Comparison of ENCODE assay signal across 10 cellular contexts in genomic region chr9:128628471-128629048, GRCh38. TPM values are rescaled to one million over a fixed set of nuclear protein-coding genes. Genes with fewer than 3 reads are reported as not detected.
A peak's percentile ranks its signal among the peaks of the same experiment; 100 is the strongest.
DNase-seq lines count a peak whose midpoint lies in the region; ATAC-seq and TF ChIP-seq lines count a peak whose summit lies in the region.
"Had no signal": no experiment of that assay in that cellular context is flagged by ENCODE, and none has a peak within 500 bp of the region (broad histone marks: within the 10 kb centered on the region; RNA-seq: fewer than 3 reads in every experiment).

No MANE protein-coding gene starts in this region.

- ATAC-seq in T-cell (replicated peaks in 1 of 4) (no peak), GM21825 (IDR thresholded peaks at IDR 0.05; ENCODE audit: unreplicated experiment) (no peak)

- no peaks in the 10 kb centered on the region for H4K20me1 ChIP-seq in OCI-LY7 (ENCODE audit: insufficient read depth, low read length)

- no peaks in the 10 kb centered on the region for H3K9me3 Mint-ChIP-seq in T-cell

- WGBS in liver, result 51% methylated on average over 17 of the region's 17 CpGs

- POLR2A ChIA-PET in OCI-LY7 (lab: Charles Lee) (no interaction called here), T-cell (lab: Charles Lee) (no interaction called here)

- no peak overlapping the region for H2AFZ ChIP-seq in OCI-LY7 (ENCODE audit: low read length)

- peaks cover 24 to 65% (median 47%) of the 10 kb centered on the region in 4 donors for H3K36me3 ChIP-seq in liver (ENCODE audit: control insufficient read depth in 4 of 4, insufficient read depth in 3 of 4, low read depth in 1 of 4, low read length in 3 of 4)
- H3K36me3 ChIP-seq in tibial artery, result peaks cover 85 to 100% (median 100%) of the 10 kb centered on the region in 3 donors
- H3K36me3 ChIP-seq in OCI-LY7 (ENCODE audit: insufficient read depth, low read length), result peaks cover 90% of the 10 kb centered on the region

- no peak overlapping the region for H3K4me3 Mint-ChIP-seq in T-cell

- no peak overlapping the region for H3K9ac ChIP-seq in liver (ENCODE audit: low read depth in 1 of 2, low read length in 2 of 2)

- intact Hi-C loops in tibial artery (cut with DNase I; ENCODE audit: low total_unique reads) (no loop called here), OCI-LY7 (cut with micrococcal nuclease; ENCODE audit: unreplicated experiment) (no loop called here)

- no TSS peak for BruUV-seq in OCI-LY7 (replicated peaks; lab: Mats Ljungman, UMichigan)

- H3K27ac ChIP-seq in liver (ENCODE audit: low read depth in 1 of 2, low read length in 2 of 2), result peak overlapping the region; percentile 46 to 65
- H3K27ac ChIP-seq in tibial artery, result peak overlapping the region; percentile 17 to 59
- H3K27ac ChIP-seq in OCI-LY7 (ENCODE audit: low read depth, low read length, poor library complexity, severe bottlenecking), result no peak overlapping the region

- TF ChIP-seq CTCF in choroid plexus epithelial cell (conservative IDR thresholded peaks at IDR 0.05; ENCODE audit: low read depth, low read length), result no peak
- no peak for TF ChIP-seq CTCF in liver (IDR thresholded peaks at IDR 0.05; ENCODE audit: low read depth, low read length, missing input control)
- no peak for TF ChIP-seq CTCF in tibial artery (IDR thresholded peaks at IDR 0.05)
- no peak for TF ChIP-seq CTCF in OCI-LY7 (conservative IDR thresholded peaks at IDR 0.05; ENCODE audit: low read length)

- H3K4me1 Mint-ChIP-seq in T-cell, result no peaks in the 10 kb centered on the region

- no peak for TF ChIP-seq EP300 in Ishikawa (IDR thresholded peaks at IDR 0.05; ENCODE audit: borderline replicate concordance)

- H3K27me3 ChIP-seq in liver (ENCODE audit: control insufficient read depth in 4 of 4, insufficient read depth in 4 of 4, low read length in 3 of 4), result no peaks in the 10 kb centered on the region
- H3K27me3 ChIP-seq in tibial artery, result no peaks in the 10 kb centered on the region

- no peaks in the 10 kb centered on the region for H3K27me3 Mint-ChIP-seq in T-cell

- peaks cover 47% of the 10 kb centered on the region for H3K36me3 Mint-ChIP-seq in T-cell

- TF ChIP-seq RAD21 in Ishikawa (IDR thresholded peaks at IDR 0.05; ENCODE audit: low read depth) (no peak), liver (IDR thresholded peaks at IDR 0.05) (peak; percentile 37 to 63)

- H3K4me1 ChIP-seq in liver (ENCODE audit: control insufficient read depth in 4 of 4, insufficient read depth in 4 of 4, low read length in 3 of 4) (peaks cover 5 to 25% (median 11%) of the 10 kb centered on the region in 4 donors), tibial artery (peaks cover 0 to 15% (median 8%) of the 10 kb centered on the region in 4 donors), OCI-LY7 (ENCODE audit: insufficient read depth, low read length, poor library complexity, severe bottlenecking) (no peaks in the 10 kb centered on the region)

- H3K9me3 ChIP-seq in liver (ENCODE audit: control insufficient read depth in 4 of 4, low read length in 3 of 4), result no peaks in the 10 kb centered on the region
- no peaks in the 10 kb centered on the region for H3K9me3 ChIP-seq in tibial artery
- H3K9me3 ChIP-seq in OCI-LY7 (ENCODE audit: low read length), result no peaks in the 10 kb centered on the region

- H3K27ac Mint-ChIP-seq in T-cell, result no peak overlapping the region

- H3K4me2 ChIP-seq in OCI-LY7 (ENCODE audit: low read length), result no peak overlapping the region

- DNase-seq in choroid plexus epithelial cell (ENCODE audit: low read depth), result peak; percentile 18
- peak; percentile 75 to 87 for DNase-seq in tibial artery
- no peak for DNase-seq in OCI-LY7 (ENCODE audit: low spot score)
- no peak for DNase-seq in T-cell
- no peak for DNase-seq in stimulated activated CD4-positive, alpha-beta T cell treated with anti-CD3 and anti-CD28 coated beads, Interleukin-1b, Interleukin-23, amount 100 ng/mL, for 48 hours
- DNase-seq: activated gamma-delta T cell treated with Interleukin-2 at 50 U/mL for 16 hours, NCI-H2107 had no signal

- H3K79me2 ChIP-seq in OCI-LY7 (ENCODE audit: insufficient read depth, low read depth, low read length), result no peaks in the 10 kb centered on the region

- no peaks in the 10 kb centered on the region for H3K9me2 ChIP-seq in OCI-LY7 (ENCODE audit: insufficient read depth, low read length)

- CTCF ChIA-PET in OCI-LY7 (lab: Charles Lee; ENCODE audit: unreplicated experiment) (no interaction called here), T-cell (lab: Charles Lee) (no interaction called here)

- H3K4me3 ChIP-seq in choroid plexus epithelial cell (ENCODE audit: low read depth, low read length) (no peak overlapping the region), liver (ENCODE audit: low read depth in 1 of 3, low read length in 3 of 3) (no peak overlapping the region), tibial artery (no peak overlapping the region), OCI-LY7 (ENCODE audit: low read depth, low read length, poor library complexity, severe bottlenecking) (no peak overlapping the region)

TF ChIP-seq in Ishikawa, 13 proteins besides CTCF, POLR2A, EP300 and RAD21:
- TF ChIP-seq FOXM1 (IDR thresholded peaks at IDR 0.05; ENCODE audit: borderline replicate concordance, low read depth) (no peak), NFIC (IDR thresholded peaks at IDR 0.05) (peak; percentile 54)

TF ChIP-seq in liver, 16 proteins besides CTCF, POLR2A, EP300 and RAD21:
- TF ChIP-seq SP1 (IDR thresholded peaks at IDR 0.05) (peak; percentile 34), MAX (IDR thresholded peaks at IDR 0.05) (no peak), HNF4A (conservative IDR thresholded peaks at IDR 0.05) (peak in 1 of 2 donors; percentile 59), YY1 (IDR thresholded peaks at IDR 0.05) (peak; percentile 27), ATF3 (IDR thresholded peaks at IDR 0.05) (no peak), JUND (IDR thresholded peaks at IDR 0.05) (no peak), REST (IDR thresholded peaks at IDR 0.05) (no peak), ZBTB33 (IDR thresholded peaks at IDR 0.05) (no peak), EGR1 (IDR thresholded peaks at IDR 0.05; ENCODE audit: low read depth in 2 of 2) (no peak), FOXA2 (IDR thresholded peaks at IDR 0.05) (no peak), FOXA1 (IDR thresholded peaks at IDR 0.05) (no peak), TAF1 (conservative IDR thresholded peaks at IDR 0.05) (no peak), GABPA (IDR thresholded peaks at IDR 0.05 in 1 of 2, conservative IDR thresholded peaks at IDR 0.05 in 1 of 2) (no peak), NR2F2 (IDR thresholded peaks at IDR 0.05) (no peak), RXRA (IDR thresholded peaks at IDR 0.05) (peak; percentile 49 to 70), HNF4G (IDR thresholded peaks at IDR 0.05) (no peak)

RNA-seq across cellular contexts. Expression of gene DYNC2I2, which starts 28.1 kb away (rescaled TPM):
- 10 to 100 TPM; 10.9 to 58.0 TPM for total RNA-seq in liver
- polyA plus RNA-seq in liver, result 10 to 100 TPM; 18.5 to 20.7 TPM
- total RNA-seq in OCI-LY7 (2014; rRNA removed; shearing (Covaris generic)), result 71.8 and 97.6 TPM in 2 replicates
- 51.6 and 55.5 TPM in 2 replicates for total RNA-seq in OCI-LY7 (2022)
- 10 to 100 TPM in 2 of 5 donors, 1 to 10 TPM in 3; 4.1 to 10.5 (median 8.0) TPM for total RNA-seq in T-cell

Comparison
In these comparisons a context has a peak if more than half of its experiments do, and no peak if none do; other contexts are left out.
1. DNase-seq: peak in choroid plexus epithelial cell (single experiment) and tibial artery (2 of 2); none in OCI-LY7 (single experiment), T-cell (0 of 34) and stimulated activated CD4-positive, alpha-beta T cell treated with anti-CD3 and anti-CD28 coated beads, Interleukin-1b, Interleukin-23, amount 100 ng/mL, for 48 hours (single experiment).